ENCODE assay signal across 8 cellular contexts in genomic region chr19:34364830-34365462, GRCh38. TPM values are rescaled to one million over a fixed set of nuclear protein-coding genes. Genes with fewer than 3 reads are reported as not detected.
DNase-seq lines count a peak whose midpoint lies in the region; ATAC-seq and TF ChIP-seq lines count a peak whose summit lies in the region.

Gene GPI (plus strand): TSS chr19:34365196. CDS start chr19:34365267, 71 bp downstream.

- H3K9ac ChIP-seq in neural progenitor cell: peak within 1 kb of the TSS; percentile 62

- peak within 1 kb of the TSS; percentile 17; the same call in 1 of the 2 replicates for H3K27ac ChIP-seq in SJCRH30
- peak within 1 kb of the TSS; percentile 56 for H3K27ac ChIP-seq in foreskin keratinocyte
- no peak within 1 kb of the TSS for H3K27ac ChIP-seq in neural progenitor cell
- H3K27ac ChIP-seq in stomach: peak within 1 kb of the TSS; percentile 83 to 88 (median 87)

- no peak within 1 kb of the TSS for H3K27ac Mint-ChIP-seq in neural progenitor cell

- no peaks in the 10 kb centered on the region for H3K9me3 Mint-ChIP-seq in neural progenitor cell

- 0 to 1% (median 0%) methylated on average over 19 to 66 of the region's 67 CpGs for WGBS in stomach, 5 donors

- H3K27me3 ChIP-seq in SJCRH30 (no peaks in the 10 kb centered on the region), foreskin keratinocyte (no peaks in the 10 kb centered on the region), neural progenitor cell (no peaks in the 10 kb centered on the region), stomach (no peaks in the 10 kb centered on the region)

- peaks cover 30% of the 10 kb centered on the region for H3K4me1 Mint-ChIP-seq in neural progenitor cell

- H3K4me1 ChIP-seq in SJCRH30: peaks cover 3% of the 10 kb centered on the region; the same call in 1 of the 2 replicates
- H3K4me1 ChIP-seq in foreskin keratinocyte: no peaks in the 10 kb centered on the region
- H3K4me1 ChIP-seq in neural progenitor cell: peaks cover 11% of the 10 kb centered on the region
- peaks cover 19 to 52% (median 45%) of the 10 kb centered on the region in 4 donors for H3K4me1 ChIP-seq in stomach

- peaks cover 18% of the 10 kb centered on the region for H3K36me3 Mint-ChIP-seq in neural progenitor cell

- no peak for TF ChIP-seq POLR2A in stomach (IDR thresholded peaks at IDR 0.05)

- peak within 1 kb of the TSS; percentile 85 for H2AFZ ChIP-seq in neural progenitor cell (replicated peaks)

- ATAC-seq in GM21723 (IDR thresholded peaks at IDR 0.05; ENCODE audit: unreplicated experiment) (peak; percentile 67), foreskin keratinocyte (peak; percentile 79)

- TF ChIP-seq EP300 in stomach (IDR thresholded peaks at IDR 0.05): no peak

- peaks cover 14% of the 10 kb centered on the region for H4K20me1 ChIP-seq in neural progenitor cell (ENCODE audit: low read depth)

- H3K4me3 ChIP-seq in SJCRH30: peak within 1 kb of the TSS; percentile 93
- peak within 1 kb of the TSS; percentile 100 for H3K4me3 ChIP-seq in neural progenitor cell
- peak within 1 kb of the TSS; percentile 92 to 99 (median 97) for H3K4me3 ChIP-seq in stomach

- peaks cover 32% of the 10 kb centered on the region for H3F3A ChIP-seq in neural progenitor cell (ENCODE audit: low read depth)

- peaks cover 12% of the 10 kb centered on the region for H3K27me3 Mint-ChIP-seq in neural progenitor cell (ENCODE audit: insufficient read depth, low read depth)

- peak; percentile 47 for DNase-seq in DMS153 treated with DMSO at 0.1 percent for 48 hours (lab: John Stamatoyannopoulos, UW; ENCODE audit: unreplicated experiment)
- DNase-seq in Kasumi-1 (lab: John Stamatoyannopoulos, UW): peak; percentile 48 to 58
- peak; percentile 70 to 73 for DNase-seq in SJCRH30
- peak; percentile 47 for DNase-seq in activated gamma-delta T cell treated with anti-CD3 and anti-CD28 coated beads, Interleukin-2, amount 50 U/mL, for 16 hours (ENCODE audit: low read depth)
- peak in 1 of 2 donors; percentile 23 for DNase-seq in foreskin keratinocyte
- peak; percentile 72 for DNase-seq in neural progenitor cell (ENCODE audit: low spot score)
- peak; percentile 69 for DNase-seq in stomach

- H3K4me3 Mint-ChIP-seq in neural progenitor cell: peak within 1 kb of the TSS; percentile 97

- TF ChIP-seq CTCF in foreskin keratinocyte (conservative IDR thresholded peaks at IDR 0.05) (no peak), neural progenitor cell (IDR thresholded peaks at IDR 0.05) (no peak), stomach (IDR thresholded peaks at IDR 0.05) (no peak)

- H3K4me2 ChIP-seq in neural progenitor cell: peak within 1 kb of the TSS; percentile 79

- intact Hi-C loops in stomach (cut with DNase I; ENCODE audit: low total_unique reads): no loop called here

- H3K9me3 ChIP-seq in SJCRH30 (replicated peaks) (no peaks in the 10 kb centered on the region), neural progenitor cell (ENCODE audit: low read depth) (no peaks in the 10 kb centered on the region), stomach (no peaks in the 10 kb centered on the region)

- H3K36me3 ChIP-seq in SJCRH30 (peaks cover 32% of the 10 kb centered on the region), neural progenitor cell (peaks cover 4% of the 10 kb centered on the region), stomach (peaks cover 16 to 35% (median 33%) of the 10 kb centered on the region in 4 donors)

- H3K79me2 ChIP-seq in neural progenitor cell (ENCODE audit: low read depth): peaks cover 19% of the 10 kb centered on the region

RNA-seq across cellular contexts. Expression of gene GPI, which starts in this region (rescaled TPM):
- 239 and 241 TPM in 2 replicates for total RNA-seq in SJCRH30 (2014; rRNA removed; shearing (Covaris generic))
- total RNA-seq in foreskin keratinocyte (192 and 196 TPM in 2 replicates), neural progenitor cell (ENCODE audit: low replicate concordance) (109 and 224 TPM in 2 replicates), stomach (100 to 1,000 TPM in 4 of 5 donors, 10 to 100 TPM in 1; 93.2 to 306 (median 110) TPM)
- polyA plus RNA-seq in foreskin keratinocyte (156 and 169 TPM in 2 replicates), stomach (10 to 100 TPM; 66.1 to 80.9 (median 67.8) TPM)
